ENCODE assay signal across 8 cellular contexts in the genomic region with DNA sequence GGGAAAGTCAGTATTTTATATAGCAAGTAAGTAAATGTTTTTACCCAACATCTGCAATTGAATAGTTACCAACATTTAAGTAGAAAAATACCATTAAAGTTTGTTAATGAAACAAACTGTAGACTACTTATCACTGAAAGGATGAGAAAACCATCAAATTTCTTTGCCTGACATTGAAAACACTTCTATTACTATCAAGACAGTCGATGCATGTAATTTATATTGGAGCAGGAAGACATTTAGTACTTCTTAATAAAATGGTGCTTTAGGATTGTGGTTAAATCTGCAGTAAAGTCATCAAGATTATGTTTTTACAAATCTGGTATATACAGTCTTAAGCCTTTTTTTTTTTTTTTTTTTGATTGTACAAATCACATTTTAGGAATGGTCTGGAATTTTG. TPM values are rescaled to one million over a fixed set of nuclear protein-coding genes. Genes with fewer than 3 reads are reported as not detected.
DNase-seq lines count a peak whose midpoint lies in the region; ATAC-seq and TF ChIP-seq lines count a peak whose summit lies in the region.

No MANE protein-coding gene starts in this region.

- no peak for DNase-seq in stimulated activated naive CD8-positive, alpha-beta T cell treated with anti-CD3 and anti-CD28 coated beads, Interleukin-15, Interleukin-2, amounts not matched to agents 100 U/mL and 50 U/mL, for 24 hours
- DNase-seq in mesothelial cell of epicardium (ENCODE audit: low spot score in 2 of 2, unreplicated experiment in 2 of 2): no peak
- no peak for DNase-seq in substantia nigra (lab: John Stamatoyannopoulos, UW)
- DNase-seq in SK-N-DZ (ENCODE audit: low spot score): no peak
- DNase-seq in sciatic nerve (ENCODE audit: low spot score): no peak
- DNase-seq in omental fat pad (ENCODE audit: low spot score): no peak

- H3K36me3 Mint-ChIP-seq in stimulated activated naive CD8-positive, alpha-beta T cell treated with anti-CD3 and anti-CD28 coated beads, Interleukin-15, Interleukin-2, amounts not matched to agents 100 ng/mL and 50 ng/mL, for 24 hours (ENCODE audit: low read depth): peaks cover 73% of the 10 kb centered on the region
- peaks cover 77% of the 10 kb centered on the region for H3K36me3 Mint-ChIP-seq in brain
- H3K36me3 Mint-ChIP-seq in mesothelial cell of epicardium: peaks cover 38% of the 10 kb centered on the region

- no peak overlapping the region for H3K27ac ChIP-seq in substantia nigra (ENCODE audit: low read depth, low read length, poor library complexity, severe bottlenecking)

- peak overlapping the region; percentile 74 for H3K27ac Mint-ChIP-seq in stimulated activated naive CD8-positive, alpha-beta T cell treated with anti-CD3 and anti-CD28 coated beads, Interleukin-15, Interleukin-2, amounts not matched to agents 100 ng/mL and 50 ng/mL, for 24 hours
- peak overlapping the region; percentile 54 to 100 (median 99) for H3K27ac Mint-ChIP-seq in brain
- H3K27ac Mint-ChIP-seq in mesothelial cell of epicardium: peak overlapping the region; percentile 94

- ATAC-seq in stimulated activated naive CD8-positive, alpha-beta T cell treated with anti-CD3 and anti-CD28 coated beads, Interleukin-15, Interleukin-2, amounts not matched to agents 100 U/mL and 50 U/mL, for 24 hours: no peak
- ATAC-seq in sciatic nerve: no peak
- ATAC-seq in omental fat pad (ENCODE audit: low FRiP score): no peak

- H3K27me3 Mint-ChIP-seq in stimulated activated naive CD8-positive, alpha-beta T cell treated with anti-CD3 and anti-CD28 coated beads, Interleukin-15, Interleukin-2, amounts not matched to agents 100 ng/mL and 50 ng/mL, for 24 hours: no peaks in the 10 kb centered on the region
- peaks cover 23% of the 10 kb centered on the region for H3K27me3 Mint-ChIP-seq in brain
- H3K27me3 Mint-ChIP-seq in mesothelial cell of epicardium (ENCODE audit: low read depth): no peaks in the 10 kb centered on the region

- TF ChIP-seq CTCF in brain (conservative IDR thresholded peaks at IDR 0.05): no peak
- no peak for TF ChIP-seq CTCF in mesothelial cell of epicardium (IDR thresholded peaks at IDR 0.05; ENCODE audit: unreplicated experiment)
- TF ChIP-seq CTCF in omental fat pad (IDR thresholded peaks at IDR 0.05): no peak

- H3K9me3 Mint-ChIP-seq in stimulated activated naive CD8-positive, alpha-beta T cell treated with anti-CD3 and anti-CD28 coated beads, Interleukin-15, Interleukin-2, amounts not matched to agents 100 ng/mL and 50 ng/mL, for 24 hours: no peaks in the 10 kb centered on the region
- H3K9me3 Mint-ChIP-seq in brain: peaks cover 0 to 16% (median 8%) of the 10 kb centered on the region in 5 experiments
- peaks cover 3% of the 10 kb centered on the region for H3K9me3 Mint-ChIP-seq in mesothelial cell of epicardium

- H3K4me3 Mint-ChIP-seq in stimulated activated naive CD8-positive, alpha-beta T cell treated with anti-CD3 and anti-CD28 coated beads, Interleukin-15, Interleukin-2, amounts not matched to agents 100 ng/mL and 50 ng/mL, for 24 hours: peak overlapping the region; percentile 94
- H3K4me3 Mint-ChIP-seq in brain (peak overlapping the region; percentile 95 to 100 (median 97)), mesothelial cell of epicardium (peak overlapping the region; percentile 92)

- H3K4me1 Mint-ChIP-seq in stimulated activated naive CD8-positive, alpha-beta T cell treated with anti-CD3 and anti-CD28 coated beads, Interleukin-15, Interleukin-2, amounts not matched to agents 100 ng/mL and 50 ng/mL, for 24 hours (ENCODE audit: low read depth): peaks cover 74% of the 10 kb centered on the region
- H3K4me1 Mint-ChIP-seq in brain (peaks cover 65% of the 10 kb centered on the region), mesothelial cell of epicardium (peaks cover 48% of the 10 kb centered on the region)

- intact Hi-C loops in sciatic nerve (cut with DNase I): no loop called here

RNA-seq across cellular contexts. Expression of a gene that starts 13.9 kb away (rescaled TPM):
- polyA plus RNA-seq in brain (ENCODE audit: insufficient read depth, low read depth, low replicate concordance): 28.2 TPM
- 178 to 183 TPM (median 180 TPM) in 3 replicates for total RNA-seq in mesothelial cell of epicardium
- polyA plus RNA-seq in SK-N-DZ (2014; cell fraction: cytosol; rRNA removed): 31.4 and 38.8 TPM in 2 replicates
- polyA plus RNA-seq in SK-N-DZ (2014; cell fraction: nucleus; rRNA removed): 60.9 and 82.1 TPM in 2 replicates
- total RNA-seq in sciatic nerve: 167 TPM
- total RNA-seq in omental fat pad: 100 to 1,000 TPM in 3 of 4 donors, 10 to 100 TPM in 1; 77.7 to 140 (median 134) TPM
